In the genomic region with DNA sequence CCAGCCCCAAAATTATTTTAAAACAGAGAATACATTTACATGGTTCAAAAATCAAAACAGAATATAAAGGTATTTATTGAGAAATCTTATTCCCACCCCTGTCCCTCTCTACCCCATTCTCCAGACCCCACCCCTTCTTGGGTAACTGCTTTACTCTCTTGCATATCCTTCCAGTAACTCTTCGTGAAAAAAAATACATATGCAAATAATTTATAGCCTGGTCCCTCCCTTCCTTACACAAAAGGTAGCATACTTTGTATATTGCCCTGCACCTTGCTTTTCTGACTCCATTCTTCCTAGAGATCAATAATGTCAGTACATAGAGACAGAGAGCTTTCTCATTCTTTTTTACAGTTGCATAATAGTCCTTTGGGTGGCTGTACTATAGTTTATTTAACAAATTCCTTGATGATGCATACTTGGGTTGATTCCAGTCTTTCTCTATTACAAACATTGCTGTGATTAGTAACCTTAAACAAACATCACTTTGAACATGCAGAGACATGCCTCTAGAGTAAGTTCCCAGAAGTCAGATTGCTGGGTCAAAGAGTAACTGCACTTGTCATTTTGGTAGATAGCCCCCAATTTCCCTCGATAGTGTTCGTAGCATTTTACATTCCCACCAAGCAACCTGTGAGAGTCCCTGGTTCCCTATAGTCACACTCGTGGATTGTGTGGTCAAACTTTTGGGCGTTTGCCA, we compare ENCODE assay signal across 1 cellular context.
A peak's percentile ranks its signal among the peaks of the same experiment; 100 is the strongest.
TF ChIP-seq lines count a peak whose summit lies in the region.

No MANE protein-coding gene starts in this region.

TF ChIP-seq in HepG2, 621 proteins besides CTCF, POLR2A, EP300 and RAD21 (continued from another document and continues in another):
- TF ChIP-seq GRHL1 (CRISPR knock-in tag; conservative IDR thresholded peaks at IDR 0.05) (no peak), ZFP37 (CRISPR knock-in tag; IDR thresholded peaks at IDR 0.05; ENCODE audit: borderline replicate concordance) (no peak), EZH2 (conservative IDR thresholded peaks at IDR 0.05; ENCODE audit: low read depth, low read length) (no peak), HOMEZ (CRISPR knock-in tag; IDR thresholded peaks at IDR 0.05; ENCODE audit: low read depth) (peak; percentile 67), KMT2A (CRISPR knock-in tag; IDR thresholded peaks at IDR 0.05) (peak; percentile 29; the same call in 1 of the 2 replicates), MATR3 (CRISPR knock-in tag; IDR thresholded peaks at IDR 0.05) (no peak), ZNF589 (CRISPR knock-in tag; conservative IDR thresholded peaks at IDR 0.05) (no peak; the same call in 1 of the 2 replicates), BRCA1 (CRISPR knock-in tag; IDR thresholded peaks at IDR 0.05) (no peak), TOE1 (CRISPR knock-in tag; IDR thresholded peaks at IDR 0.05) (peak; percentile 81; the same call in 1 of the 2 replicates), ZSCAN12 (CRISPR knock-in tag; IDR thresholded peaks at IDR 0.05) (no peak), TAF15 (IDR thresholded peaks at IDR 0.05; ENCODE audit: low read depth, low read length, poor library complexity, severe bottlenecking) (no peak), ATF7 (IDR thresholded peaks at IDR 0.05) (peak; percentile 76), ATF7 (CRISPR knock-in tag; IDR thresholded peaks at IDR 0.05) (no peak; the same call in 1 of the 2 replicates), ZNF788 (CRISPR knock-in tag; IDR thresholded peaks at IDR 0.05; ENCODE audit: borderline replicate concordance) (no peak), SNRNP70 (IDR thresholded peaks at IDR 0.05; ENCODE audit: low read depth, low read length) (no peak), ZFP91 (CRISPR knock-in tag; IDR thresholded peaks at IDR 0.05; ENCODE audit: borderline replicate concordance) (no peak), FOXP4 (CRISPR knock-in tag; IDR thresholded peaks at IDR 0.05) (peak; percentile 87), SP5 (CRISPR knock-in tag; IDR thresholded peaks at IDR 0.05; ENCODE audit: borderline replicate concordance, low read depth) (peak; percentile 67; the same call in 1 of the 2 replicates), ZBTB34 (CRISPR knock-in tag; IDR thresholded peaks at IDR 0.05) (no peak), ZNF292 (CRISPR knock-in tag; IDR thresholded peaks at IDR 0.05; ENCODE audit: borderline replicate concordance, low read depth) (no peak; the same call in 1 of the 2 replicates), ZNF160 (CRISPR knock-in tag; IDR thresholded peaks at IDR 0.05) (no peak), CAMTA2 (CRISPR knock-in tag; IDR thresholded peaks at IDR 0.05; ENCODE audit: borderline replicate concordance) (no peak), ATF6 (CRISPR knock-in tag; conservative IDR thresholded peaks at IDR 0.05) (0 out of 2 replicates have a peak, but pooled peaks have one; percentile 56), HNF4A (CRISPR knock-in tag; IDR thresholded peaks at IDR 0.05) (peak; percentile 89), YEATS2 (CRISPR knock-in tag; IDR thresholded peaks at IDR 0.05; ENCODE audit: borderline replicate concordance) (peak; percentile 46; the same call in 1 of the 2 replicates), MED13 (CRISPR knock-in tag; IDR thresholded peaks at IDR 0.05) (peak; percentile 87), GLI4 (CRISPR knock-in tag; IDR thresholded peaks at IDR 0.05; ENCODE audit: borderline replicate concordance) (no peak), GATAD1 (CRISPR knock-in tag; IDR thresholded peaks at IDR 0.05) (peak; percentile 49; the same call in 1 of the 2 replicates), CBX2 (IDR thresholded peaks at IDR 0.05; ENCODE audit: low read depth, low read length) (no peak), CBX2 (CRISPR knock-in tag; IDR thresholded peaks at IDR 0.05; ENCODE audit: low read depth) (no peak), ZNF296 (CRISPR knock-in tag; conservative IDR thresholded peaks at IDR 0.05) (no peak), DNMT3B (CRISPR knock-in tag; conservative IDR thresholded peaks at IDR 0.05) (peak; percentile 89), TARDBP (CRISPR knock-in tag; IDR thresholded peaks at IDR 0.05) (peak; percentile 82; the same call in 1 of the 2 replicates), TCF7 (IDR thresholded peaks at IDR 0.05; ENCODE audit: low read depth) (peak; percentile 66), MXD1 (CRISPR knock-in tag; IDR thresholded peaks at IDR 0.05) (no peak), ZNF746 (CRISPR knock-in tag; IDR thresholded peaks at IDR 0.05) (no peak), REL (CRISPR knock-in tag; conservative IDR thresholded peaks at IDR 0.05) (no peak), SRSF9 (IDR thresholded peaks at IDR 0.05; ENCODE audit: borderline replicate concordance, insufficient read depth, low read depth, low read length, poor library complexity, severe bottlenecking) (no peak), MTF2 (CRISPR knock-in tag; IDR thresholded peaks at IDR 0.05; ENCODE audit: borderline replicate concordance) (no peak)
- TF ChIP-seq, protein P1, sequence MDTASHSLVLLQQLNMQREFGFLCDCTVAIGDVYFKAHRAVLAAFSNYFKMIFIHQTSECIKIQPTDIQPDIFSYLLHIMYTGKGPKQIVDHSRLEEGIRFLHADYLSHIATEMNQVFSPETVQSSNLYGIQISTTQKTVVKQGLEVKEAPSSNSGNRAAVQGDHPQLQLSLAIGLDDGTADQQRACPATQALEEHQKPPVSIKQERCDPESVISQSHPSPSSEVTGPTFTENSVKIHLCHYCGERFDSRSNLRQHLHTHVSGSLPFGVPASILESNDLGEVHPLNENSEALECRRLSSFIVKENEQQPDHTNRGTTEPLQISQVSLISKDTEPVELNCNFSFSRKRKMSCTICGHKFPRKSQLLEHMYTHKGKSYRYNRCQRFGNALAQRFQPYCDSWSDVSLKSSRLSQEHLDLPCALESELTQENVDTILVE (CRISPR knock-in tag; IDR thresholded peaks at IDR 0.05) = 0 out of 2 replicates have a peak, but pooled peaks have one; percentile 61
- TF ChIP-seq, protein P2, sequence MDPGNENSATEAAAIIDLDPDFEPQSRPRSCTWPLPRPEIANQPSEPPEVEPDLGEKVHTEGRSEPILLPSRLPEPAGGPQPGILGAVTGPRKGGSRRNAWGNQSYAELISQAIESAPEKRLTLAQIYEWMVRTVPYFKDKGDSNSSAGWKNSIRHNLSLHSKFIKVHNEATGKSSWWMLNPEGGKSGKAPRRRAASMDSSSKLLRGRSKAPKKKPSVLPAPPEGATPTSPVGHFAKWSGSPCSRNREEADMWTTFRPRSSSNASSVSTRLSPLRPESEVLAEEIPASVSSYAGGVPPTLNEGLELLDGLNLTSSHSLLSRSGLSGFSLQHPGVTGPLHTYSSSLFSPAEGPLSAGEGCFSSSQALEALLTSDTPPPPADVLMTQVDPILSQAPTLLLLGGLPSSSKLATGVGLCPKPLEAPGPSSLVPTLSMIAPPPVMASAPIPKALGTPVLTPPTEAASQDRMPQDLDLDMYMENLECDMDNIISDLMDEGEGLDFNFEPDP (CRISPR knock-in tag; conservative IDR thresholded peaks at IDR 0.05) = no peak
